Comparison of ENCODE assay signal across 11 cellular contexts in the genomic region with DNA sequence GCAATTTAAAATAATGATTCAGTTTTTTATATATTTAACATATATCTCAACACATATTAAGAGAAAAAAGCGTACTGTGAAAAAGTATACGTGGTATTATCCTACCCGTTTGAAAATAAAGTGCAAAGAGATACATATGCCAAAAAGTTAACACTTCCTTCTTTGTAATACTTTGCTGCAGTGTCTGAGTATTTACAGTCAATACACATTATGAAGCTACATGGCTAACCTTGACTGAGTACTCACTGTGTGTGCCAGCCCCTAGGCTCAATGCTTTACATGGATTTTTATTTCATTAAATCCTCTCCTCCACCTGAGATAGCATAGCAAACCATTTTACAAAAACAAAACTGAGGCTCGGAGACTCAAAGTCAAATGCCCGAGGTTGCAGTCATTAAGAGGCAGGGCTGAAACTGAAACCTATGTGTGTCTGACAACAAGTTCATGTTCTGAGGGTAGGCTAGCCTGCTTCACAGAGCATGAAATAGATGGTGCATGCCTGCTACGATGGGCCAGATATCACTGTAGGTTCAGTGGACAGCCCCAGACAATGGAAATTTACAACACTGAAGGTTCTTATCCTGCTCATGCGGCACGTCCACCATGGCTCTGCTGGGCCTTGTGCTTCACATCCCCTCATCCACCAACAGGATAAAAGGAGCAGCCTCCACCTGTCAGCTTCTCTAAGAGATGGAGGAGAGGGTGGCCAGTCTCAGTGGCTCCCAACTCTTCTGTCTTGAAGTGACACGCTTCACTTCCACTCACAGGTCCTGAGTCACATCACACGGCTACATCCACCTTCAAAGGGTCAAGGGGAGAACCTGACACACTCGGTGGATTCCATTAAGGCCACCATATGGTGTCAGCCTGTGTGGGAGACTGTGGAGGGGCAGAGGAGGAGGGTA. TPM values are rescaled to one million over a fixed set of nuclear protein-coding genes. Genes with fewer than 3 reads are reported as not detected.
DNase-seq lines count a peak whose midpoint lies in the region; ATAC-seq, FAIRE-seq and TF ChIP-seq lines count a peak whose summit lies in the region.
"Not testable (repeated sequence)": the region's sequence is repeated elsewhere in the genome, so short reads cannot be mapped to it uniquely, and the experiment has no call there.
"Had no signal": no experiment of that assay in that cellular context is flagged by ENCODE, and none has a peak within 500 bp of the region (broad histone marks: within the 10 kb centered on the region; RNA-seq: fewer than 3 reads in every experiment).

No MANE protein-coding gene starts in this region.

- ATAC-seq in GM21447 (IDR thresholded peaks at IDR 0.05; ENCODE audit: unreplicated experiment): peak; percentile 100
- ATAC-seq in HG02759 (IDR thresholded peaks at IDR 0.05; ENCODE audit: unreplicated experiment): peak; percentile 100
- peak; percentile 100 for ATAC-seq in HG03066 (IDR thresholded peaks at IDR 0.05; ENCODE audit: low read depth, unreplicated experiment)
- peak; percentile 100 for ATAC-seq in HG03460 (IDR thresholded peaks at IDR 0.05; ENCODE audit: unreplicated experiment)
- ATAC-seq in mucosa of descending colon: peak; percentile 58

- not testable (repeated sequence) for H3K4me3 ChIP-seq in mucosa of descending colon

- H3K9me3 ChIP-seq in mucosa of descending colon: not testable (repeated sequence)

- not testable (repeated sequence) for H3K36me3 ChIP-seq in mucosa of descending colon (ENCODE audit: low read depth)

- TF ChIP-seq CTCF in mucosa of descending colon (IDR thresholded peaks at IDR 0.05): not testable (repeated sequence)

- H3K4me1 ChIP-seq in mucosa of descending colon (ENCODE audit: low read depth): not testable (repeated sequence)

- peak; percentile 98 for FAIRE-seq in GM18507 (lab: Jason Lieb, UNC)
- peak; percentile 99 for FAIRE-seq in GM19239 (lab: Jason Lieb, UNC)

- DNase-seq in GM18507 (ENCODE audit: extremely low spot score, insufficient read length, low read depth); GM19239 (ENCODE audit: insufficient read length, low spot score); mucosa of descending colon: not testable (repeated sequence)
- peak; percentile 24 for DNase-seq in OCI-M1 (lab: John Stamatoyannopoulos, UW)

- intact Hi-C loops in mucosa of descending colon (cut with DNase I, micrococcal nuclease): not testable (repeated sequence)

RNA-seq across cellular contexts. Expression of gene ANXA11, which starts 29.2 kb away (rescaled TPM):
- total RNA-seq in mucosa of descending colon: 100 to 1,000 TPM; 252 to 424 (median 367) TPM

RNA-seq across cellular contexts. Expression of gene MAT1A, which starts 54.9 kb away (rescaled TPM):
- under 1 TPM in 1 of 3 donors, not detected in 2; 0.89 TPM for total RNA-seq in mucosa of descending colon
- total RNA-seq: CD4-positive, CD25-positive, alpha-beta regulatory T cell; pulmonary artery endothelial cell; RPMI7951 had no signal
